Comparison of ENCODE assay signal across 31 cellular contexts in genomic region chr16:10547708-10548107, GRCh38. TPM values are rescaled to one million over a fixed set of nuclear protein-coding genes. Genes with fewer than 3 reads are reported as not detected.
A peak's percentile ranks its signal among the peaks of the same experiment; 100 is the strongest.
DNase-seq lines count a peak whose midpoint lies in the region; ATAC-seq and TF ChIP-seq lines count a peak whose summit lies in the region.
"Had no signal": no experiment of that assay in that cellular context is flagged by ENCODE, and none has a peak within 500 bp of the region (broad histone marks: within the 10 kb centered on the region; RNA-seq: fewer than 3 reads in every experiment).

No MANE protein-coding gene starts in this region.

- intact Hi-C loops in left colon (cut with DNase I, micrococcal nuclease), result no loop called here
- intact Hi-C loops in mucosa of descending colon (cut with DNase I, micrococcal nuclease), result no loop called here
- intact Hi-C loops in transverse colon (cut with DNase I; ENCODE audit: low total_unique reads), result no loop called here

- H3K27me3 ChIP-seq in transverse colon, result no peaks in the 10 kb centered on the region
- H3K27me3 ChIP-seq: BE2C, BLaER1 had no signal

- peaks cover 4% of the 10 kb centered on the region for H3K36me3 ChIP-seq in mucosa of descending colon (ENCODE audit: low read depth)
- peaks cover 0 to 16% (median 6%) of the 10 kb centered on the region in 4 donors for H3K36me3 ChIP-seq in transverse colon
- H3K36me3 ChIP-seq: BE2C had no signal

- no peak for TF ChIP-seq POLR2A in transverse colon (IDR thresholded peaks at IDR 0.05)

- peak in 1 of 2 donors; percentile 17 for DNase-seq in left colon
- DNase-seq in mucosa of descending colon, result peak in 2 of 3 donors; percentile 27 to 43
- peak; percentile 26 for DNase-seq in transverse colon
- no peak for DNase-seq in AML-193 (lab: John Stamatoyannopoulos, UW)
- DNase-seq in substantia nigra (lab: John Stamatoyannopoulos, UW), result no peak
- DNase-seq: 8988T; ACHN; BE2C; C1 segment of cervical spinal cord; Caco-2; Calu3; CD4-positive, alpha-beta memory T cell; CD4-positive, alpha-beta T cell; CD4-positive, CD25-positive, alpha-beta regulatory T cell; CD8-positive, alpha-beta memory T cell; CD8-positive, alpha-beta T cell; COR-L47; DMS 273 treated with DMSO at 0.1 percent for 48 hours; DMS153; DMS53; DMS79; DMS79 treated with DMSO at 0.1 percent for 48 hours; DND-41; EL had no signal

- no peak for TF ChIP-seq EP300 in transverse colon (IDR thresholded peaks at IDR 0.05; ENCODE audit: low read depth)

- ATAC-seq in left colon (peak; percentile 91), mucosa of descending colon (peak; percentile 77), HG03095 (IDR thresholded peaks at IDR 0.05; ENCODE audit: unreplicated experiment) (no peak)
- ATAC-seq: A549; CD8-positive, alpha-beta T cell had no signal

- TF ChIP-seq CTCF in mucosa of descending colon (IDR thresholded peaks at IDR 0.05) (no peak), transverse colon (IDR thresholded peaks at IDR 0.05) (no peak)

- H3K4me3 ChIP-seq in mucosa of descending colon (no peak overlapping the region), transverse colon (no peak overlapping the region)
- H3K4me3 ChIP-seq: A549; BLaER1; BLaER1 treated with 17β-estradiol and CSF1 and Interleukin-3, amounts not matched to agents 10 nM and 100 nM had no signal

- in situ Hi-C loops in transverse colon (cut with MboI; ENCODE audit: low pct_ligation_motif_present in 1 of 4, low pct_unique_long_range_greater_than_20kb in 1 of 4, low sequenced_read_pairs in 3 of 4), result loop anchor here in 1 of 4 donors (25.0 kb wide), 1 partner anchor 365 kb away; no protein-coding TSS in a partner anchor

- H3K4me1 ChIP-seq in mucosa of descending colon (ENCODE audit: low read depth) (peaks cover 7% of the 10 kb centered on the region), transverse colon (peaks cover 0 to 14% (median 0%) of the 10 kb centered on the region in 4 donors)
- H3K4me1 ChIP-seq: A549, BE2C, Caco-2 had no signal

- peaks cover 11% of the 10 kb centered on the region for H3K9me3 ChIP-seq in mucosa of descending colon
- no peaks in the 10 kb centered on the region for H3K9me3 ChIP-seq in transverse colon
- H3K9me3 ChIP-seq: BE2C had no signal

- WGBS in transverse colon (ENCODE audit: low coverage in 1 of 2), 2 donors, result 75 to 87% methylated on average over 3 to 6 of the region's 6 CpGs

- peak overlapping the region in 2 of 4 donors; percentile 18 to 20 for H3K27ac ChIP-seq in transverse colon
- H3K27ac ChIP-seq in substantia nigra (ENCODE audit: low read depth, low read length, poor library complexity, severe bottlenecking), result no peak overlapping the region
- H3K27ac ChIP-seq: 22Rv1; A549; BLaER1; BLaER1 treated with 17β-estradiol and CSF1 and Interleukin-3, amounts not matched to agents 10 nM and 100 nM; C4-2B had no signal

RNA-seq across cellular contexts. Expression of gene EMP2, which starts 32.7 kb away (rescaled TPM):
- total RNA-seq in left colon, result 100 to 1,000 TPM; 107 to 111 TPM
- total RNA-seq in mucosa of descending colon, result 10 to 100 TPM; 73.0 to 92.9 (median 84.3) TPM
- 10 to 100 TPM; 22.1 to 51.0 (median 40.2) TPM for total RNA-seq in transverse colon
- total RNA-seq: B cell; CD4-positive, alpha-beta memory T cell; CD4-positive, alpha-beta T cell; CD4-positive, CD25-positive, alpha-beta regulatory T cell; CD8-positive, alpha-beta memory T cell; CD8-positive, alpha-beta T cell had no signal

Comparison
In these comparisons a context has a peak if more than half of its experiments do, and no peak if none do; other contexts are left out.
1. DNase-seq: peak in mucosa of descending colon (2 of 3) and transverse colon (single experiment); none in AML-193 (0 of 2) and substantia nigra (0 of 49).